Comparison of ENCODE assay signal across 35 cellular contexts in genomic region chr12:40312196-40312595, GRCh38.
"Had no signal": no experiment of that assay in that cellular context is flagged by ENCODE, and none has a peak within 500 bp of the region (broad histone marks: within the 10 kb centered on the region; RNA-seq: fewer than 3 reads in every experiment).

No MANE protein-coding gene starts in this region.

- H3K27ac Mint-ChIP-seq: activated naive CD8-positive, alpha-beta T cell; mesothelial cell of epicardium; naive thymus-derived CD4-positive, alpha-beta T cell; stimulated activated naive B cell treated with anti-CD40 and anti-IgM and Interleukin-4, amounts not matched to agents 10 μg/mL and 1 μg/mL and 100 μg/mL, for 72 hours; T-helper 2 cell treated with Interferon-gamma antibody and Interleukin-4, amounts not matched to agents 5 μg/mL and 100 μg/mL, for 36 hours had no signal

- H3K9me3 Mint-ChIP-seq: mesothelial cell of epicardium; stimulated activated naive B cell treated with anti-CD40 and anti-IgM and Interleukin-4, amounts not matched to agents 10 μg/mL and 1 μg/mL and 100 μg/mL, for 72 hours; T-helper 2 cell treated with Interferon-gamma antibody and Interleukin-4, amounts not matched to agents 5 μg/mL and 100 μg/mL, for 36 hours had no signal

- DNase-seq: activated CD4-positive, alpha-beta T cell treated with anti-CD3 and anti-CD28 coated beads for 48 hours; activated CD4-positive, alpha-beta T cell treated with anti-CD3 and anti-CD28 coated beads, Interleukin-2, amount 50 U/mL, for 48 hours; activated CD8-positive, alpha-beta memory T cell treated with anti-CD3 and anti-CD28 coated beads for 24 hours; activated effector memory CD4-positive, alpha-beta T cell treated with Interleukin-2 at 50 U/mL for 16 hours; activated naive CD4-positive, alpha-beta T cell treated with Interleukin-2 at 50 U/mL for 16 hours; anterior cingulate cortex; cerebellar nuclear complex; gastrocnemius medialis; glutamatergic neuron; islet precursor cell; left cardiac atrium; left ventricle myocardium superior; naive thymus-derived CD4-positive, alpha-beta T cell; nucleus accumbens; pancreas; sigmoid colon; small intestine; stimulated activated CD4-positive, alpha-beta T cell treated with anti-CD3 and anti-CD28 coated beads, Interleukin-1b, Interleukin-23, amount 100 ng/mL, for 48 hours; stimulated activated CD4-positive, alpha-beta T cell treated with anti-CD3 and anti-CD28 coated beads, Interleukin-4, amount 100 ng/mL, for 4 hours; stimulated activated CD8-positive, alpha-beta memory T cell treated with anti-CD3 and anti-CD28 coated beads, Interleukin-4, amount 100 ng/mL, for 48 hours; stimulated activated naive B cell treated with anti-CD40 and anti-IgM and Interleukin-4, amounts not matched to agents 10 μg/mL and 1 μg/mL and 100 μg/mL, for 72 hours; T-helper 1 cell; tibial artery; upper lobe of right lung had no signal

- H3K4me1 ChIP-seq: gastrocnemius medialis, pancreas, prostate gland, sigmoid colon, tibial artery, upper lobe of right lung had no signal

- H3K27me3 ChIP-seq: cardiac muscle cell, esophagus muscularis mucosa, gastrocnemius medialis, hepatocyte, pancreas, sigmoid colon, suprapubic skin, tibial artery, upper lobe of right lung had no signal

- H3K4me1 Mint-ChIP-seq: naive thymus-derived CD4-positive, alpha-beta T cell had no signal

- H3K9me3 ChIP-seq: esophagus muscularis mucosa, gastrocnemius medialis, pancreas, prostate gland, sigmoid colon, suprapubic skin, tibial artery, upper lobe of right lung had no signal

- H3K79me2 ChIP-seq: hepatocyte had no signal

- H2AFZ ChIP-seq: hepatocyte had no signal

- H3K27ac ChIP-seq: cardiac muscle cell, coronary artery, esophagus muscularis mucosa, gastrocnemius medialis, hepatocyte, pancreas, prostate gland, sigmoid colon, suprapubic skin, tibial artery, upper lobe of right lung, VCaP had no signal

- H3K27me3 Mint-ChIP-seq: activated naive CD8-positive, alpha-beta T cell; naive thymus-derived CD4-positive, alpha-beta T cell; stimulated activated naive B cell treated with anti-CD40 and anti-IgM and Interleukin-4, amounts not matched to agents 10 μg/mL and 1 μg/mL and 100 μg/mL, for 72 hours had no signal

- H3K36me3 ChIP-seq: cardiac muscle cell, pancreas, prostate gland had no signal

- H3K4me3 ChIP-seq: cardiac muscle cell, coronary artery, esophagus muscularis mucosa, gastrocnemius medialis, hepatocyte, pancreas, prostate gland, sigmoid colon, suprapubic skin, tibial artery, upper lobe of right lung had no signal

- H3K36me3 Mint-ChIP-seq: activated naive CD8-positive, alpha-beta T cell; mesothelial cell of epicardium; naive thymus-derived CD4-positive, alpha-beta T cell had no signal

- H3K4me3 Mint-ChIP-seq: activated naive CD8-positive, alpha-beta T cell; mesothelial cell of epicardium; naive thymus-derived CD4-positive, alpha-beta T cell; stimulated activated naive B cell treated with anti-CD40 and anti-IgM and Interleukin-4, amounts not matched to agents 10 μg/mL and 1 μg/mL and 100 μg/mL, for 72 hours; T-helper 2 cell treated with Interferon-gamma antibody and Interleukin-4, amounts not matched to agents 5 μg/mL and 100 μg/mL, for 36 hours had no signal

- ATAC-seq: activated CD4-positive, CD25-positive, alpha-beta regulatory T cell treated with anti-CD3 and anti-CD28 coated beads, Interleukin-2, amount 50 U/mL, for 24 hours; gastrocnemius medialis; left cardiac atrium; left ventricle myocardium superior; naive thymus-derived CD4-positive, alpha-beta T cell; pancreas; stimulated activated naive B cell treated with anti-CD40 and anti-IgM and Interleukin-4, amounts not matched to agents 10 μg/mL and 1 μg/mL and 100 μg/mL, for 72 hours; upper lobe of right lung had no signal

- H3K4me2 ChIP-seq: hepatocyte had no signal
